ENCODE assay signal across 16 cellular contexts in genomic region chr17:4641297-4642195, GRCh38. TPM values are rescaled to one million over a fixed set of nuclear protein-coding genes. Genes with fewer than 3 reads are reported as not detected.
DNase-seq lines count a peak whose midpoint lies in the region; TF ChIP-seq lines count a peak whose summit lies in the region.
"Had no signal": no experiment of that assay in that cellular context is flagged by ENCODE, and none has a peak within 500 bp of the region (broad histone marks: within the 10 kb centered on the region; RNA-seq: fewer than 3 reads in every experiment).

A gene with protein sequence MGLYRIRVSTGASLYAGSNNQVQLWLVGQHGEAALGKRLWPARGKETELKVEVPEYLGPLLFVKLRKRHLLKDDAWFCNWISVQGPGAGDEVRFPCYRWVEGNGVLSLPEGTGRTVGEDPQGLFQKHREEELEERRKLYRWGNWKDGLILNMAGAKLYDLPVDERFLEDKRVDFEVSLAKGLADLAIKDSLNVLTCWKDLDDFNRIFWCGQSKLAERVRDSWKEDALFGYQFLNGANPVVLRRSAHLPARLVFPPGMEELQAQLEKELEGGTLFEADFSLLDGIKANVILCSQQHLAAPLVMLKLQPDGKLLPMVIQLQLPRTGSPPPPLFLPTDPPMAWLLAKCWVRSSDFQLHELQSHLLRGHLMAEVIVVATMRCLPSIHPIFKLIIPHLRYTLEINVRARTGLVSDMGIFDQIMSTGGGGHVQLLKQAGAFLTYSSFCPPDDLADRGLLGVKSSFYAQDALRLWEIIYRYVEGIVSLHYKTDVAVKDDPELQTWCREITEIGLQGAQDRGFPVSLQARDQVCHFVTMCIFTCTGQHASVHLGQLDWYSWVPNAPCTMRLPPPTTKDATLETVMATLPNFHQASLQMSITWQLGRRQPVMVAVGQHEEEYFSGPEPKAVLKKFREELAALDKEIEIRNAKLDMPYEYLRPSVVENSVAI (minus strand): TSS chr17:4641678. CDS start chr17:4641651, 27 bp downstream.

- no peaks in the 10 kb centered on the region for H3F3A ChIP-seq in neural cell (ENCODE audit: insufficient read depth, low read length, poor library complexity, severe bottlenecking)

- no peak within 1 kb of the TSS for H3K27ac ChIP-seq in HEK293 (ENCODE audit: extremely low read depth, low read depth, low read length)
- no peak within 1 kb of the TSS for H3K27ac ChIP-seq in endodermal cell (ENCODE audit: low read depth, low read length)
- H3K27ac ChIP-seq in neural cell (ENCODE audit: low read length), result no peak within 1 kb of the TSS
- no peak within 1 kb of the TSS for H3K27ac ChIP-seq in coronary artery
- no peak within 1 kb of the TSS for H3K27ac ChIP-seq in CD4-positive, alpha-beta memory T cell (ENCODE audit: low read depth, low read length)
- H3K27ac ChIP-seq: RWPE1, uterus had no signal

- intact Hi-C loops in CD4-positive, alpha-beta memory T cell (cut with micrococcal nuclease), result no loop called here

- no peaks in the 10 kb centered on the region for H4K20me1 ChIP-seq in neural cell (ENCODE audit: insufficient read depth)

- H3K36me3 ChIP-seq in HEK293 (ENCODE audit: control insufficient read depth in 2 of 2, insufficient read depth in 1 of 2, low read length in 2 of 2) (no peaks in the 10 kb centered on the region), endodermal cell (ENCODE audit: control insufficient read depth, insufficient read depth, low read length) (no peaks in the 10 kb centered on the region), neural cell (ENCODE audit: insufficient read depth, low read length) (no peaks in the 10 kb centered on the region)
- H3K36me3 ChIP-seq in CD4-positive, alpha-beta memory T cell (ENCODE audit: insufficient read depth, low read length), result no peaks in the 10 kb centered on the region
- H3K36me3 ChIP-seq: uterus had no signal

- DNase-seq in CD1c-positive myeloid dendritic cell (ENCODE audit: extremely low spot score) (peak; percentile 62), endodermal cell (peak; percentile 80), OCI-M2 (lab: John Stamatoyannopoulos, UW; ENCODE audit: unreplicated experiment) (no peak), coronary artery (ENCODE audit: low spot score) (no peak)
- no peak for DNase-seq in CD4-positive, alpha-beta memory T cell
- DNase-seq in activated CD4-positive, CD25-positive, alpha-beta regulatory T cell treated with anti-CD3 and anti-CD28 coated beads, Interleukin-2, amount 50 U/mL, for 72 hours, result no peak
- DNase-seq: CD4-positive, CD25-positive, alpha-beta regulatory T cell; effector CD4-positive, alpha-beta T cell; Karpas-422; NCI-H1694; NCI-H82; uterus had no signal

- peaks cover 92% of the 10 kb centered on the region for H3K27me3 ChIP-seq in endodermal cell (ENCODE audit: control insufficient read depth, insufficient read depth, low read length, poor library complexity, severe bottlenecking)
- H3K27me3 ChIP-seq in neural cell (ENCODE audit: insufficient read depth, low read depth, low read length), result peaks cover 43% of the 10 kb centered on the region
- peaks cover 10% of the 10 kb centered on the region for H3K27me3 ChIP-seq in CD4-positive, alpha-beta memory T cell (ENCODE audit: insufficient read depth, low read length)

- TF ChIP-seq CTCF in HEK293 (tag by site-specific recombination; IDR thresholded peaks at IDR 0.05) (no peak), endodermal cell (conservative IDR thresholded peaks at IDR 0.05) (no peak), neural cell (IDR thresholded peaks at IDR 0.05; ENCODE audit: poor library complexity, severe bottlenecking) (no peak), coronary artery (IDR thresholded peaks at IDR 0.05) (no peak)

- peak within 1 kb of the TSS; percentile 31 for H3K4me3 Mint-ChIP-seq in endodermal cell
- peak within 1 kb of the TSS in 3 of 8 donors; percentile 21 to 71 (median 35) for H3K4me3 Mint-ChIP-seq in CD4-positive, alpha-beta memory T cell
- H3K4me3 Mint-ChIP-seq: CD4-positive, CD25-positive, alpha-beta regulatory T cell had no signal

- no peak for TF ChIP-seq RAD21 in neural cell (conservative IDR thresholded peaks at IDR 0.05)

- H3K4me3 ChIP-seq in HEK293 (ENCODE audit: low read depth, low read length) (no peak within 1 kb of the TSS), endodermal cell (ENCODE audit: low read length) (peak within 1 kb of the TSS; percentile 40), neural cell (ENCODE audit: low read length) (peak within 1 kb of the TSS; percentile 58), coronary artery (no peak within 1 kb of the TSS)
- no peak within 1 kb of the TSS for H3K4me3 ChIP-seq in CD4-positive, alpha-beta memory T cell (ENCODE audit: low read length in 2 of 2)
- H3K4me3 ChIP-seq: uterus had no signal

- H3K9ac ChIP-seq in endodermal cell (ENCODE audit: extremely low read depth, low read length, poor library complexity, severe bottlenecking), result no peak within 1 kb of the TSS
- H3K9ac ChIP-seq in neural cell (ENCODE audit: low read length), result no peak within 1 kb of the TSS

- H3K9me3 ChIP-seq in HEK293 (ENCODE audit: control insufficient read depth, insufficient read depth, low read depth, low read length) (no peaks in the 10 kb centered on the region), endodermal cell (ENCODE audit: control insufficient read depth, low read length) (no peaks in the 10 kb centered on the region), neural cell (ENCODE audit: low read length) (no peaks in the 10 kb centered on the region)
- H3K9me3 ChIP-seq in CD4-positive, alpha-beta memory T cell (ENCODE audit: control insufficient read depth in 1 of 2, low read length in 2 of 2), result no peaks in the 10 kb centered on the region
- H3K9me3 ChIP-seq: uterus had no signal

- no peak within 1 kb of the TSS for H3K27ac Mint-ChIP-seq in endodermal cell
- H3K27ac Mint-ChIP-seq in CD4-positive, alpha-beta memory T cell, result no peak within 1 kb of the TSS
- H3K27ac Mint-ChIP-seq: CD4-positive, CD25-positive, alpha-beta regulatory T cell had no signal

- TF ChIP-seq EP300 in neural cell (conservative IDR thresholded peaks at IDR 0.05; ENCODE audit: poor library complexity, severe bottlenecking), result no peak

- no peaks in the 10 kb centered on the region for H3K9me2 ChIP-seq in neural cell (ENCODE audit: insufficient read depth, low read length)

- H3K4me1 ChIP-seq in HEK293 (ENCODE audit: control insufficient read depth, insufficient read depth, low read length) (no peaks in the 10 kb centered on the region; the same call in 1 of the 2 replicates), endodermal cell (ENCODE audit: control insufficient read depth, insufficient read depth, low read length) (no peaks in the 10 kb centered on the region)
- no peaks in the 10 kb centered on the region for H3K4me1 ChIP-seq in CD4-positive, alpha-beta memory T cell (ENCODE audit: insufficient read depth, low read length)

- POLR2A ChIA-PET in HEK293 (lab: Yijun Ruan, JAX), result interaction anchor here (0.6 kb wide), 1 partner anchor 57 kb away, joined by 3 read pairs; the partner anchor contains the start of gene SMTNL2
- POLR2A ChIA-PET in CD4-positive, alpha-beta memory T cell (lab: Charles Lee; ENCODE audit: partially characterized antibody), result no interaction called here

- peaks cover 11% of the 10 kb centered on the region for H3K4me1 Mint-ChIP-seq in endodermal cell
- H3K4me1 Mint-ChIP-seq in CD4-positive, alpha-beta memory T cell, result peaks cover under 1 to 14% (median 8%) of the 10 kb centered on the region in 4 donors

- H3K9me3 Mint-ChIP-seq in endodermal cell, result no peaks in the 10 kb centered on the region
- peaks cover 0 to 2% (median 0%) of the 10 kb centered on the region in 8 donors for H3K9me3 Mint-ChIP-seq in CD4-positive, alpha-beta memory T cell

- H3K79me2 ChIP-seq in neural cell (replicated peaks; ENCODE audit: insufficient read depth, low read length), result no peaks in the 10 kb centered on the region

- peaks cover 91% of the 10 kb centered on the region for H3K27me3 Mint-ChIP-seq in endodermal cell (ENCODE audit: insufficient read depth)
- peaks cover 48 to 49% of the 10 kb centered on the region in 2 donors for H3K27me3 Mint-ChIP-seq in CD4-positive, alpha-beta memory T cell

- CTCF ChIA-PET in HEK293 (lab: Yijun Ruan, JAX), result interaction anchor here (0.9 kb wide), 1 partner anchor 22 kb away, joined by 3 read pairs; no protein-coding TSS in a partner anchor
- CTCF ChIA-PET in CD4-positive, alpha-beta memory T cell (lab: Charles Lee; ENCODE audit: partially characterized antibody), result no interaction called here

- no peak within 1 kb of the TSS for H2AFZ ChIP-seq in neural cell (ENCODE audit: low read depth, low read length)

- no peak within 1 kb of the TSS for H3K4me2 ChIP-seq in neural cell (ENCODE audit: low read length)

- 11 to 15% methylated on average over 44 to 58 of the region's 58 CpGs for WGBS in endodermal cell (ENCODE audit: insufficient coverage in 1 of 2, insufficient read length in 1 of 2), 2 experiments

- H3K36me3 Mint-ChIP-seq in endodermal cell (ENCODE audit: low read depth), result no peaks in the 10 kb centered on the region
- no peaks in the 10 kb centered on the region for H3K36me3 Mint-ChIP-seq in CD4-positive, alpha-beta memory T cell
- H3K36me3 Mint-ChIP-seq: CD4-positive, CD25-positive, alpha-beta regulatory T cell had no signal

TF ChIP-seq in HEK293, 187 proteins besides CTCF, POLR2A, EP300 and RAD21 (continues in another document):
- no peak for TF ChIP-seq ZSCAN30 (tag by site-specific recombination; IDR thresholded peaks at IDR 0.05)
- no peak for TF ChIP-seq ZNF792 (tag by site-specific recombination; IDR thresholded peaks at IDR 0.05)
- TF ChIP-seq ZNF114 (tag by site-specific recombination; IDR thresholded peaks at IDR 0.05), result no peak

TF ChIP-seq in neural cell, 6 proteins besides CTCF, POLR2A, EP300 and RAD21 (continues in another document):
- TF ChIP-seq POLR2AphosphoS5 (IDR thresholded peaks at IDR 0.05) (no peak), SMC3 (conservative IDR thresholded peaks at IDR 0.05; ENCODE audit: poor library complexity) (no peak)

RNA-seq across cellular contexts. Expression of the gene that starts here (rescaled TPM):
- not detected for total RNA-seq in endodermal cell
- polyA plus RNA-seq in endodermal cell (2013, experiment 1 of 2), result 0.18 TPM
- not detected for polyA plus RNA-seq in endodermal cell (2013, experiment 2 of 2)
- polyA plus RNA-seq in neural cell, result 0.12 and 0.16 TPM in 2 replicates
- 0.24 TPM in 1 of 2 replicates, not detected in the other for polyA minus RNA-seq in neural cell
- under 1 TPM in 1 of 2 experiments, not detected in 1; 0.49 TPM for total RNA-seq in CD4-positive, alpha-beta memory T cell
- not detected for polyA plus RNA-seq in CD4-positive, alpha-beta memory T cell
- total RNA-seq: CD4-positive, CD25-positive, alpha-beta regulatory T cell; renal cortical epithelial cell had no signal
- polyA plus RNA-seq: CD4-positive, CD25-positive, alpha-beta regulatory T cell had no signal

Comparison
In these comparisons a context has a peak if more than half of its experiments do, and no peak if none do; other contexts are left out.
1. Peak in DNase-seq and H3K4me3 ChIP-seq in endodermal cell; RNA of the gene not detected or under 1 TPM.